In the genomic region with DNA sequence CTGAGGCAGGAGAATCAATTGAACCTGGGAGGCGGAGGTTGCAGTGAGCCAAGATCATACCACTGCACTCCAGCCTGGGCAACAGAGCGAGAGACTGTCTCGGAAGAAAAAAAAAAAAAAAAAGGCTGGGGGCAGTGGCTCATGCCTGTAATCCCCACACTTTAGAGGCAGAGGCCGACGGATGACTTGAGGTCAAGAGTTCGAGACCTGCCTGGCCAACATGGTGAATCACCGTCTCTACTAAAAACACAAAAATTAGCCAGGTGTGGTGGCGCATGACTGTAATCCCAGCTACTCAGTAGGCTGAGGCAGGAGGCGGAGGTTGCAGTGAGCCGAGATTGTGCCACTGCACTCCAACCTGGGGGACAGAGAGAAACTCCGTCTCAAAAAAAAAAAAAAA, we compare ENCODE assay signal across 11 cellular contexts. TPM values are rescaled to one million over a fixed set of nuclear protein-coding genes. Genes with fewer than 3 reads are reported as not detected.
"Had no signal": no experiment of that assay in that cellular context is flagged by ENCODE, and none has a peak within 500 bp of the region (broad histone marks: within the 10 kb centered on the region; RNA-seq: fewer than 3 reads in every experiment).

No MANE protein-coding gene starts in this region.

RNA-seq across cellular contexts. Expression of a gene that starts 2.3 kb away (rescaled TPM):
- total RNA-seq: activated CD4-positive, alpha-beta memory T cell treated with anti-CD3 and anti-CD28 coated beads, Interleukin-2, amount 10 ng/mL, durations not matched to agents 7 days and 5 days; activated CD4-positive, alpha-beta T cell treated with anti-CD3 and anti-CD28 coated beads for 36 hours; activated CD8-positive, alpha-beta memory T cell treated with anti-CD3 and anti-CD28 coated beads for 36 hours; T-helper 2 cell treated with Interferon-gamma antibody and Interleukin-4, amounts not matched to agents 100 ng/mL and 5 ng/mL, for 36 hours had no signal

RNA-seq across cellular contexts. Expression of a gene that starts 13.8 kb away (rescaled TPM):
- total RNA-seq: activated CD4-positive, alpha-beta memory T cell treated with anti-CD3 and anti-CD28 coated beads, Interleukin-2, amount 10 ng/mL, durations not matched to agents 7 days and 5 days; activated CD4-positive, alpha-beta T cell treated with anti-CD3 and anti-CD28 coated beads for 36 hours; activated CD8-positive, alpha-beta memory T cell treated with anti-CD3 and anti-CD28 coated beads for 36 hours; activated naive CD4-positive, alpha-beta T cell treated with anti-CD3 and anti-CD28 coated beads for 36 hours; activated T-helper 17 cell treated with anti-CD3 and anti-CD28 coated beads, Interleukin-2, amount 50 U/mL, for 72 hours; astrocyte; NCI-H460; PC-9; SJCRH30; T-helper 2 cell treated with Interferon-gamma antibody and Interleukin-4, amounts not matched to agents 100 ng/mL and 5 ng/mL, for 36 hours had no signal
- polyA plus RNA-seq: SK-N-SH had no signal
